Comparison of ENCODE assay signal across 12 cellular contexts in the genomic region with DNA sequence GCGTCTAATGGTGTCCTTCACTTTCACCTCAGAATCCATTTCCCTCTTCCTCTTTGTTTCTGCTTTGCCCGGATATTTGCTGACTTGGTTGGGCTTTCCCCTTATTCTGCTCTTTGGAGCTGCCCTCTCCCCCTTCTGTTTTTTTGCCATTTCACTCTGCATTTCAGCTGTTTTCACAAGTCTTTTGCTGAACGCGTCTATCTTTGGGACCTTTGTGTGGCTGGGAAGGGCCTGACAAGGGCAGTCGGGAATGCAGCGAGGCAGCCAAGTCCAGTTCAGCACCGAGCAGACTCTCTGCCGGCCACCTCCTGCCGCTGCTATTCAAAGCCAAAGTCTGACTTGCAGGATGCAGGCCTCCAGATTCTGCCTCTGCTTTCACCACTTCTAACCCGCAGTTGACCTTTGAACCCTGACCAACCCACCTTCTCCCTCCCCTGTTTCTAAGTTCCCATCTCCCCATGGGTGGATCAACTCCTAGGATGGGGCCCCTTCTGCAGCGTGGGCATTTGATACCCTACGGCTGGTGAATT. TPM values are rescaled to one million over a fixed set of nuclear protein-coding genes. Genes with fewer than 3 reads are reported as not detected.
DNase-seq lines count a peak whose midpoint lies in the region; ATAC-seq and TF ChIP-seq lines count a peak whose summit lies in the region.
"Had no signal": no experiment of that assay in that cellular context is flagged by ENCODE, and none has a peak within 500 bp of the region (broad histone marks: within the 10 kb centered on the region; RNA-seq: fewer than 3 reads in every experiment).

No MANE protein-coding gene starts in this region.

- peak overlapping the region; percentile 85 for H3K27ac Mint-ChIP-seq in neural crest cell (ENCODE audit: unreplicated experiment)

- TF ChIP-seq CTCF in neural crest cell (conservative IDR thresholded peaks at IDR 0.05) (no peak), breast epithelium (IDR thresholded peaks at IDR 0.05) (no peak)

- H3K79me2 ChIP-seq in ACC112 (ENCODE audit: control insufficient read depth, insufficient read depth, low read length, unreplicated experiment): no peaks in the 10 kb centered on the region

- peaks cover 8% of the 10 kb centered on the region for H3K36me3 Mint-ChIP-seq in neural crest cell (ENCODE audit: low read depth)

- intact Hi-C loops in breast epithelium (cut with DNase I; ENCODE audit: low total_unique reads): no loop called here

- H3K9me3 Mint-ChIP-seq in neural crest cell: no peaks in the 10 kb centered on the region

- H3K36me3 ChIP-seq in ACC112 (ENCODE audit: insufficient read depth, low read length): no peaks in the 10 kb centered on the region
- no peaks in the 10 kb centered on the region for H3K36me3 ChIP-seq in breast epithelium

- no peak for TF ChIP-seq POLR2A in breast epithelium (IDR thresholded peaks at IDR 0.05)

- H3K27me3 Mint-ChIP-seq in neural crest cell (ENCODE audit: low read depth): no peaks in the 10 kb centered on the region

- H3K4me3 Mint-ChIP-seq in neural crest cell: peak overlapping the region; percentile 49

- peaks cover 20% of the 10 kb centered on the region for H3K4me1 Mint-ChIP-seq in neural crest cell

- H3K27me3 ChIP-seq in ACC112 (ENCODE audit: insufficient read depth, low read length) (no peaks in the 10 kb centered on the region), breast epithelium (no peaks in the 10 kb centered on the region)

- H3K9me3 ChIP-seq in breast epithelium: no peaks in the 10 kb centered on the region

- H3K4me1 ChIP-seq in ACC112 (ENCODE audit: control insufficient read depth, insufficient read depth, low read length, unreplicated experiment): no peaks in the 10 kb centered on the region
- no peaks in the 10 kb centered on the region for H3K4me1 ChIP-seq in breast epithelium

- 0 out of 2 replicates have a peak overlapping the region, but pooled peaks have one; percentile 2 for H3K4me3 ChIP-seq in ACC112 (ENCODE audit: low read depth, low read length)
- H3K4me3 ChIP-seq in breast epithelium: peak overlapping the region in 1 of 3 donors; percentile 1
- H3K4me3 ChIP-seq: GM12878 had no signal

- peak overlapping the region; percentile 75 for H2AFZ ChIP-seq in ACC112 (ENCODE audit: low read length, unreplicated experiment)

- ATAC-seq in HG02642 (IDR thresholded peaks at IDR 0.05; ENCODE audit: poor library complexity, unreplicated experiment): no peak
- ATAC-seq: GM12878, HCT116 had no signal

- H3K27ac ChIP-seq in ACC112 (ENCODE audit: low read depth, low read length) (no peak overlapping the region), breast epithelium (peak overlapping the region in 1 of 2 donors; percentile 9)

- DNase-seq in amniotic epithelial cell (ENCODE audit: low read depth): peak; percentile 20
- DNase-seq in globus pallidus (ENCODE audit: low spot score): peak; percentile 95
- peak; percentile 28 for DNase-seq in neural crest cell (ENCODE audit: low read depth, low spot score)
- no peak for DNase-seq in NAMALWA (ENCODE audit: low spot score)
- DNase-seq in NOMO-1 (lab: John Stamatoyannopoulos, UW; ENCODE audit: unreplicated experiment in 2 of 2): no peak
- no peak for DNase-seq in breast epithelium (ENCODE audit: low spot score in 2 of 2)
- DNase-seq: activated CD4-positive, alpha-beta T cell treated with anti-CD3 and anti-CD28 coated beads, Interleukin-2, amount 50 U/mL, for 4 hours; Karpas-422 had no signal

RNA-seq across cellular contexts. Expression of a gene that starts 38.2 kb away (rescaled TPM):
- total RNA-seq in neural crest cell (127 and 136 TPM in 2 replicates), breast epithelium (10 to 100 TPM in 2 of 3 donors, 1 to 10 TPM in 1; 4.8 to 20.8 (median 14.4) TPM)

Comparison
In these comparisons a context has a peak if more than half of its experiments do, and no peak if none do; other contexts are left out.
1. DNase-seq: peak in amniotic epithelial cell (single experiment), globus pallidus (single experiment) and neural crest cell (single experiment); none in NAMALWA (single experiment), NOMO-1 (0 of 2) and breast epithelium (0 of 2).